9 cellular contexts compared by ENCODE assay signal in the genomic region with DNA sequence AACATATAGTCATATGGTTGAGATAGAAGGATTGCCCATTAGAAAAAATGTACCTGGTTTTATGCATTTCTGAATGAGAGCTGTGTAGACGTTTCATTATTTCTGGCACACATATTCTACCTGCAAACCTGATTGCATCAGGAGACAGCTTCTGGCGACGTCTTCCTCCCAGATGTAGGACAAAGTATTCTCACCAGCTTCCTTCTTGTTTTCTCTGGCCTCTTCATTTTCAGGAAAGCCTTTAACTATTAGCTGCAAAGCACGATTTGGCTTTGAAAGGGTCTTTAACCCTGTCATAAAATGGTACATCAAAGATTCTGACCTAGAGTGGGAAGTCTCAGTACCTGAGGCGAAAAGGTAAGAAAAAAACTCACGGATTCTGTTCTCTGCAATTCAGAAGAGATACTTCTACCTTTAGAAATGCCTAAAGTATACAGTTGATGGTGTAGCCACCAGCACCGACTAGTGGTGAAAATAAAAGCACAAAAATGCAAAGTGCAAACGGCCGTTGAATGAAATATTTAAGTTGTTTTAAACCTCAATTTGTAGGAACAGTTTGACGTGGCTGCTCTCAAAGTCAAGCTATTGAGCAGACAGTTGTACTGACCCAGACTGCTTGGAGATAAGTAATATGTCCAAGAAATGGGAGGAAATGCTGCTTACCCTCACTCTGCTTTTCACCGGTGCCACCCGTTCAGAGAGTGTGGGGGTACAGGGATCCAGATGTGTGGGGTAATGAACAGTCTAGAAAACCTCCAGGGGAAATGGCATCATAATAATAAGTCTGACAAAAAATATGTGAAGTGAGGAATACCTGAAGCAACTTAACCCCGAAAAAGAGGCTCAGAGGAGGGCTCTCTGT. TPM values are rescaled to one million over a fixed set of nuclear protein-coding genes. Genes with fewer than 3 reads are reported as not detected.
DNase-seq lines count a peak whose midpoint lies in the region; ATAC-seq lines count a peak whose summit lies in the region.
"Had no signal": no experiment of that assay in that cellular context is flagged by ENCODE, and none has a peak within 500 bp of the region (broad histone marks: within the 10 kb centered on the region; RNA-seq: fewer than 3 reads in every experiment).

No MANE protein-coding gene starts in this region.

- DNase-seq in DMS 273 (lab: John Stamatoyannopoulos, UW; ENCODE audit: unreplicated experiment) (peak; percentile 37), DMS 273 treated with DMSO at 0.1 percent for 48 hours (lab: John Stamatoyannopoulos, UW) (no peak), RPMI7951 (ENCODE audit: low read depth) (peak; percentile 35), adipocyte (ENCODE audit: low read depth) (peak; percentile 63), inferior parietal cortex (ENCODE audit: extremely low spot score) (peak; percentile 67)
- DNase-seq in stimulated activated CD4-positive, alpha-beta T cell treated with anti-CD3 and anti-CD28 coated beads, TNF-alpha, amount 100 ng/mL, for 48 hours (ENCODE audit: low read depth in 3 of 3), result peak in 2 of 3 donors; percentile 15 to 26

- no peak overlapping the region for H3K9ac ChIP-seq in adipocyte (ENCODE audit: low read length)
- H3K9ac ChIP-seq: BLaER1 had no signal

- no peaks in the 10 kb centered on the region for H3K27me3 ChIP-seq in adipocyte (replicated peaks; ENCODE audit: control insufficient read depth, insufficient read depth, low read length)
- H3K27me3 ChIP-seq: BLaER1 had no signal

- H3K9me3 ChIP-seq in adipocyte (ENCODE audit: control insufficient read depth, low read length), result no peaks in the 10 kb centered on the region
- H3K9me3 ChIP-seq: BLaER1 had no signal

- peak; percentile 59 for ATAC-seq in HG02610 (IDR thresholded peaks at IDR 0.05; ENCODE audit: unreplicated experiment)
- no peak for ATAC-seq in HG03175 (IDR thresholded peaks at IDR 0.05; ENCODE audit: unreplicated experiment)

- peaks cover 5% of the 10 kb centered on the region for H3K4me1 ChIP-seq in adipocyte (ENCODE audit: control insufficient read depth, insufficient read depth, low read length)

- H3K36me3 ChIP-seq in adipocyte (ENCODE audit: control insufficient read depth, insufficient read depth, low read length, severe bottlenecking), result no peaks in the 10 kb centered on the region
- H3K36me3 ChIP-seq: BLaER1 had no signal

- no peak overlapping the region for H3K4me3 ChIP-seq in adipocyte (ENCODE audit: low read length)
- H3K4me3 ChIP-seq: BLaER1 had no signal

RNA-seq across cellular contexts. Expression of gene IL18RAP, which starts 20.2 kb away (rescaled TPM):
- not detected in 2 replicates for total RNA-seq in RPMI7951 (2014; rRNA removed; shearing (Covaris generic))

RNA-seq across cellular contexts. Expression of gene SLC9A4, which starts 29.8 kb away (rescaled TPM):
- total RNA-seq in RPMI7951 (2014; rRNA removed; shearing (Covaris generic)), result not detected in 2 replicates
